Comparison of ENCODE assay signal across 7 cellular contexts in genomic region chr9:34547960-34548603, GRCh38. TPM values are rescaled to one million over a fixed set of nuclear protein-coding genes. Genes with fewer than 3 reads are reported as not detected.
DNase-seq lines count a peak whose midpoint lies in the region; ATAC-seq and TF ChIP-seq lines count a peak whose summit lies in the region.

No MANE protein-coding gene starts in this region.

- no peaks in the 10 kb centered on the region for H3K27me3 ChIP-seq in MG63
- H3K27me3 ChIP-seq in WERI-Rb-1 (ENCODE audit: insufficient read depth, low read depth, severe bottlenecking) = no peaks in the 10 kb centered on the region
- H3K27me3 ChIP-seq in lower lobe of right lung (ENCODE audit: low read depth) = peaks cover 9% of the 10 kb centered on the region

- CTCF ChIA-PET in GM10248 (lab: Yijun Ruan, JAX) = interaction anchor here (0.6 to 5.8 kb wide), 36 partner anchors 8 to 214 kb away, joined by 3 to 43 read pairs (median 4); partner anchors contain the start of gene ARID3C

- no peak overlapping the region for H3K4me3 ChIP-seq in MG63
- H3K4me3 ChIP-seq in WERI-Rb-1 (ENCODE audit: low read depth, low read length) = no peak overlapping the region
- H3K4me3 ChIP-seq in lower lobe of right lung = no peak overlapping the region

- POLR2A ChIA-PET in GM10248 (lab: Yijun Ruan, JAX) = no interaction called here

- intact Hi-C loops in lower lobe of right lung (cut with DNase I) = loop anchor here (10.0 kb wide), 1 partner anchor 57 kb away; no protein-coding TSS in a partner anchor

- H3K36me3 ChIP-seq in MG63 (no peaks in the 10 kb centered on the region), WERI-Rb-1 (no peaks in the 10 kb centered on the region), lower lobe of right lung (no peaks in the 10 kb centered on the region)

- H3K9me3 ChIP-seq in MG63 (no peaks in the 10 kb centered on the region), WERI-Rb-1 (ENCODE audit: severe bottlenecking) (no peaks in the 10 kb centered on the region), lower lobe of right lung (no peaks in the 10 kb centered on the region)

- DNase-seq in GM10248 (ENCODE audit: extremely low spot score) (peak; percentile 73), MG63 (peak; percentile 39), WERI-Rb-1 (peak; percentile 81), lower lobe of right lung (peak; percentile 68), superior temporal gyrus (ENCODE audit: extremely low spot score) (peak; percentile 82)
- peak; percentile 11 for DNase-seq in effector CD8-positive, alpha-beta T cell (lab: John Stamatoyannopoulos, UW)

- H3K4me1 ChIP-seq in lower lobe of right lung = no peaks in the 10 kb centered on the region

- TF ChIP-seq CTCF in GM10248 (IDR thresholded peaks at IDR 0.05; ENCODE audit: control extremely low read depth, extremely low read depth, low read depth, missing control alignments) (peak; percentile 84), WERI-Rb-1 (IDR thresholded peaks at IDR 0.05; ENCODE audit: low read depth, low read length) (peak; percentile 93), lower lobe of right lung (IDR thresholded peaks at IDR 0.05) (peak; percentile 74)

- ATAC-seq in lower lobe of right lung = peak; percentile 77 to 88
- ATAC-seq in HG03135 (IDR thresholded peaks at IDR 0.05; ENCODE audit: unreplicated experiment) = no peak

- H3K27ac ChIP-seq in WERI-Rb-1 (no peak overlapping the region), lower lobe of right lung (no peak overlapping the region)

RNA-seq across cellular contexts. Expression of gene ENHO, which starts 25.3 kb away (rescaled TPM):
- 0.20 TPM in 1 of 2 replicates, not detected in the other for total RNA-seq in MG63 (2014; rRNA removed; shearing (Covaris generic); ENCODE audit: low replicate concordance)
- 0.59 TPM for total RNA-seq in lower lobe of right lung

RNA-seq across cellular contexts. Expression of gene CNTFR, which starts 41.4 kb away (rescaled TPM):
- total RNA-seq in MG63 (2014; rRNA removed; shearing (Covaris generic); ENCODE audit: low replicate concordance) = not detected in 2 replicates
- 2.5 TPM for total RNA-seq in lower lobe of right lung

Comparison
In these comparisons a context has a peak if more than half of its experiments do, and no peak if none do; other contexts are left out.
1. DNase-seq: peak in every context shown above with its lines; median percentile 82 in superior temporal gyrus; 81 in WERI-Rb-1; 73 in GM10248; 68 in lower lobe of right lung; 39 in MG63; 11 in effector CD8-positive, alpha-beta T cell.